12 cellular contexts compared by ENCODE assay signal in genomic region chr15:52308446-52309153, GRCh38. TPM values are rescaled to one million over a fixed set of nuclear protein-coding genes. Genes with fewer than 3 reads are reported as not detected.
DNase-seq lines count a peak whose midpoint lies in the region; ATAC-seq and TF ChIP-seq lines count a peak whose summit lies in the region.
"Had no signal": no experiment of that assay in that cellular context is flagged by ENCODE, and none has a peak within 500 bp of the region (broad histone marks: within the 10 kb centered on the region; RNA-seq: fewer than 3 reads in every experiment).

No MANE protein-coding gene starts in this region.

- H3K4me3 ChIP-seq in osteoblast (ENCODE audit: insufficient read depth, low read length): no peak overlapping the region

- no peak for TF ChIP-seq CTCF in osteoblast (IDR thresholded peaks at IDR 0.05; ENCODE audit: extremely low read depth, low read depth, low read length)
- no peak for TF ChIP-seq CTCF in glutamatergic neuron (IDR thresholded peaks at IDR 0.05; ENCODE audit: partially characterized antibody, unreplicated experiment)

- H3K79me2 ChIP-seq in osteoblast (ENCODE audit: insufficient read depth, low read length): no peaks in the 10 kb centered on the region

- H3K4me1 Mint-ChIP-seq in glutamatergic neuron (ENCODE audit: low read depth, unreplicated experiment): no peaks in the 10 kb centered on the region

- H2AFZ ChIP-seq in osteoblast (ENCODE audit: low read length): no peak overlapping the region

- no peaks in the 10 kb centered on the region for H4K20me1 ChIP-seq in osteoblast (ENCODE audit: insufficient read depth, low read length)

- H3K9me3 ChIP-seq in osteoblast (ENCODE audit: low read depth, low read length): no peaks in the 10 kb centered on the region

- H3K4me3 Mint-ChIP-seq in glutamatergic neuron (ENCODE audit: unreplicated experiment): no peak overlapping the region

- H3K27ac ChIP-seq in osteoblast (ENCODE audit: low read depth, low read length): no peak overlapping the region

- ATAC-seq in GM21825 (IDR thresholded peaks at IDR 0.05; ENCODE audit: unreplicated experiment) (peak; percentile 77), HG03565 (IDR thresholded peaks at IDR 0.05; ENCODE audit: unreplicated experiment) (peak; percentile 51)

- TF ChIP-seq POLR2A in GM18951 (IDR thresholded peaks at IDR 0.05; ENCODE audit: extremely low read depth, insufficient read depth, insufficient read length): peak; percentile 28

- H3K36me3 ChIP-seq in osteoblast (ENCODE audit: insufficient read depth, low read length): peaks cover 2% of the 10 kb centered on the region

- no peak overlapping the region for H3K27ac Mint-ChIP-seq in glutamatergic neuron (ENCODE audit: unreplicated experiment)

- no peak overlapping the region for H3K4me2 ChIP-seq in osteoblast (ENCODE audit: insufficient read depth, low read length)

- peak; percentile 9 for DNase-seq in osteoblast (ENCODE audit: insufficient read length, low spot score, missing footprints)
- DNase-seq in DMS153 treated with DMSO at 0.1 percent for 48 hours (lab: John Stamatoyannopoulos, UW; ENCODE audit: unreplicated experiment): no peak
- DNase-seq in 8988T: no peak
- DNase-seq in glutamatergic neuron: no peak
- no peak for DNase-seq in NCI-H345 (lab: John Stamatoyannopoulos, UW)
- DNase-seq: activated naive CD4-positive, alpha-beta T cell; cortex of kidney; NCI-H446 had no signal

- H3K9me3 Mint-ChIP-seq in glutamatergic neuron (ENCODE audit: unreplicated experiment): no peaks in the 10 kb centered on the region

- no peaks in the 10 kb centered on the region for H3K27me3 ChIP-seq in osteoblast (ENCODE audit: insufficient read depth, low read length)

- in situ Hi-C loops in GM18951 (cut with MboI; ENCODE audit: low sequenced_read_pairs, unreplicated experiment): no loop called here

- H3K27me3 Mint-ChIP-seq in glutamatergic neuron (ENCODE audit: unreplicated experiment): no peaks in the 10 kb centered on the region

- no peaks in the 10 kb centered on the region for H3K36me3 Mint-ChIP-seq in glutamatergic neuron (ENCODE audit: unreplicated experiment)

- H3K4me1 ChIP-seq in osteoblast (ENCODE audit: insufficient read depth, low read length): peaks cover 8% of the 10 kb centered on the region

RNA-seq across cellular contexts. Expression of gene MYO5C, which starts 13.0 kb away (rescaled TPM):
- total RNA-seq in osteoblast: under 0.01 TPM in 2 replicates
- total RNA-seq in glutamatergic neuron (ENCODE audit: unreplicated experiment): 0.66 TPM
- total RNA-seq: HT1080 had no signal
